ENCODE assay signal across 8 cellular contexts in the genomic region with DNA sequence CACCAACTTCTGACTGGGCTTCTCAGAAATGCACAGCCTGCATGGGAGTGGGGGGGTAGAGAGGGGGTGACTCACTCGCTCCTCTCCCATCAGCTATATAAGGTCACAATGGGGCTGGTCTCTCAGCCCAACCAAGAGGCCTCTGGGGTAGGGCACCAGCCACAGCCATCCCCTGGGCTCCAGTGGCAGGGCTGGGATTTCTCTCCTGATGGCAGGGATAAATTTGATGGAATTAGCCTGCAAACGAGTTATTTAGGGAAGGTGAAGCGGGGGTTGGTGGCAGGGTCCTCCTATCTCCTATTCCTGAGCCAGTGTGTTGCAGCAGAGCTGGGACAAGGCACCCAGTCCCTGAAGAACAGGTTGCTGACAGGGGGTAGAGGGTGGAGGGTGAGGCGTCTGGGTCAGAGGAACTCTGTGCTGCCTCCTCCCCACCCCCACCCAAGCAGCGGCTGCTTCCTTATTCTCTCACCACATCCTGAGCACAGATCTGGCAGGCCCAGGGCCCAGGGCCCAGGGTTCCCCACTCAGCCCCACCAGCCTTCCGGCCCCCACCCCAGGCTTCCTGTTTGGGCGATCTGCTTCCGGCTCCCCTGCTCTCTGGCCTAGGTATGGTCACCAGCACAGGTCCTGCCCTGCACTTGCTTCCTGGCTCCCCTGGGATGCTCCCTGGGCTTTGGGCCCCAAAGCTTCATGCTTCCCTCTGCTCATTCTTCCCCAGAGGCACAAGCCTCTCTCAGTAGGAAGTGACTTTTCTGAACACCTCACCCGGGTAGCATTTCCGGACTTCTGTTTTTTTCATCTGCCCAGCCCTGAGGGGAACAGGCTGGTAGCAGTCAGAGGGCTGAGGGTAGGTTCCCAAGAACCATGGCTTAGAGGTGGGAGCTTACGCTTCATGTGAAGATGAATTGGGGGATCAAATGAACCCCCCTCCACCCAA. TPM values are rescaled to one million over a fixed set of nuclear protein-coding genes. Genes with fewer than 3 reads are reported as not detected.
DNase-seq lines count a peak whose midpoint lies in the region; ATAC-seq and TF ChIP-seq lines count a peak whose summit lies in the region.

No MANE protein-coding gene starts in this region.

- POLR2A ChIA-PET in T-cell (lab: Charles Lee): interaction anchor here (0.6 to 1.9 kb wide), 7 partner anchors 35 to 1062 kb away, joined by 3 to 9 read pairs (median 4); a partner anchor contains a TSS

- peak overlapping the region; percentile 88 for H3K4me3 ChIP-seq in right cardiac atrium (ENCODE audit: low read length)
- peak overlapping the region; percentile 93 to 97 for H3K4me3 ChIP-seq in vagina

- peak overlapping the region; percentile 92 to 97 (median 96) for H3K4me3 Mint-ChIP-seq in T-cell

- 3 to 44% (median 9%) methylated on average over 9 to 11 of the region's 11 CpGs for WGBS in adipose tissue, 3 donors
- 8% methylated on average over 11 of the region's 11 CpGs for WGBS in right cardiac atrium

- no peaks in the 10 kb centered on the region for H3K9me3 Mint-ChIP-seq in T-cell

- peak; percentile 35 for ATAC-seq in GM19043 (IDR thresholded peaks at IDR 0.05; ENCODE audit: low read depth, unreplicated experiment)
- peak; percentile 38 for ATAC-seq in HG03442 (IDR thresholded peaks at IDR 0.05; ENCODE audit: unreplicated experiment)
- ATAC-seq in T-cell (replicated peaks in 1 of 4): peak; percentile 70 to 75 (median 70)
- ATAC-seq in right cardiac atrium: peak; percentile 27 to 67

- intact Hi-C loops in right cardiac atrium (cut with DNase I): loop anchor here in 1 of 4 donors (2.0 kb wide), 1 partner anchor 40 kb away; no protein-coding TSS in a partner anchor
- intact Hi-C loops in vagina (cut with DNase I): loop anchor here (10.0 kb wide), 2 partner anchors 68 to 202 kb away; a partner anchor contains a TSS

- peaks cover 0 to 13% of the 10 kb centered on the region in 2 donors for H3K36me3 ChIP-seq in vagina

- peaks cover 34% of the 10 kb centered on the region for H3K36me3 Mint-ChIP-seq in T-cell

- no peak for TF ChIP-seq CTCF in vagina (IDR thresholded peaks at IDR 0.05)

- no peaks in the 10 kb centered on the region for H3K27me3 Mint-ChIP-seq in T-cell

- peaks cover 7% of the 10 kb centered on the region for H3K4me1 ChIP-seq in right cardiac atrium (ENCODE audit: control insufficient read depth, insufficient read depth, low read length)
- H3K4me1 ChIP-seq in vagina: peaks cover 80% of the 10 kb centered on the region

- H3K27me3 ChIP-seq in right cardiac atrium (ENCODE audit: control insufficient read depth, insufficient read depth) (no peaks in the 10 kb centered on the region), vagina (no peaks in the 10 kb centered on the region)

- peak overlapping the region; percentile 94 to 96 for H3K27ac Mint-ChIP-seq in T-cell

- DNase-seq in 8988T: peak; percentile 68
- DNase-seq in T-cell: peak; percentile 77 to 93 (median 88)
- DNase-seq in right cardiac atrium: peak; percentile 82 to 94 (median 94)
- DNase-seq in renal cortical epithelial cell (ENCODE audit: low read depth): peak; percentile 87
- DNase-seq in vagina (ENCODE audit: extremely low spot score in 2 of 2): no peak

- CTCF ChIA-PET in T-cell (lab: Charles Lee): interaction anchor here (0.6 to 12.3 kb wide), 6 partner anchors 10 to 199 kb away, joined by 4 to 254 read pairs (median 4); a partner anchor contains a TSS

- peak in 1 of 2 donors; percentile 3 for TF ChIP-seq POLR2A in vagina (IDR thresholded peaks at IDR 0.05)

- H3K4me1 Mint-ChIP-seq in T-cell: peaks cover 35 to 62% (median 37%) of the 10 kb centered on the region in 3 donors

- H3K9me3 ChIP-seq in right cardiac atrium (ENCODE audit: control insufficient read depth, low read length) (no peaks in the 10 kb centered on the region), vagina (no peaks in the 10 kb centered on the region)

- H3K27ac ChIP-seq in adipose tissue (ENCODE audit: low read depth, low read length) (peak overlapping the region; percentile 89), right cardiac atrium (ENCODE audit: low read length) (peak overlapping the region; percentile 83), vagina (peak overlapping the region; percentile 92)

RNA-seq across cellular contexts. Expression of a gene that starts 4.0 kb away (rescaled TPM):
- total RNA-seq in T-cell (100 to 1,000 TPM; 109 to 177 (median 156) TPM), right cardiac atrium (10 to 100 TPM; 21.8 to 33.9 (median 23.5) TPM), renal cortical epithelial cell (27.5 and 38.7 TPM in 2 replicates), vagina (42.5 TPM)
- polyA plus RNA-seq in adipose tissue (100 to 1,000 TPM in 1 of 3 donors, 10 to 100 TPM in 1, 1 to 10 TPM in 1; 10.0 to 102 (median 75.8) TPM), right cardiac atrium (23.1 TPM)

RNA-seq across cellular contexts. Expression of a gene that starts 8.3 kb away (rescaled TPM):
- total RNA-seq in T-cell (1 to 10 TPM; 4.2 to 6.9 (median 5.5) TPM), right cardiac atrium (1 to 10 TPM; 2.5 to 5.8 (median 5.0) TPM), renal cortical epithelial cell (0.69 and 1.7 TPM in 2 replicates), vagina (6.1 TPM)
- polyA plus RNA-seq in adipose tissue (1 to 10 TPM; 6.7 to 8.1 (median 7.5) TPM), right cardiac atrium (5.3 TPM)

RNA-seq across cellular contexts. Expression of a gene that starts 9.6 kb away (rescaled TPM):
- total RNA-seq in T-cell (10 to 100 TPM; 29.0 to 51.9 (median 46.2) TPM), right cardiac atrium (10 to 100 TPM; 18.2 to 23.4 (median 20.4) TPM), renal cortical epithelial cell (40.2 and 41.7 TPM in 2 replicates), vagina (24.8 TPM)
- polyA plus RNA-seq in adipose tissue (10 to 100 TPM; 16.8 to 22.3 (median 19.7) TPM), right cardiac atrium (17.0 TPM)

RNA-seq across cellular contexts. Expression of a gene that starts 34.6 kb away (rescaled TPM):
- total RNA-seq in T-cell (10 to 100 TPM; 42.3 to 69.7 (median 53.4) TPM), right cardiac atrium (10 to 100 TPM; 20.7 to 26.6 (median 24.2) TPM), renal cortical epithelial cell (6.4 and 10.2 TPM in 2 replicates), vagina (12.3 TPM)
- polyA plus RNA-seq in adipose tissue (10 to 100 TPM in 1 of 3 donors, 1 to 10 TPM in 2; 7.4 to 12.7 (median 7.8) TPM), right cardiac atrium (11.1 TPM)

RNA-seq across cellular contexts. Expression of a gene that starts 35.5 kb away (rescaled TPM):
- 10 to 100 TPM; 24.5 to 39.8 (median 31.4) TPM for total RNA-seq in T-cell
- polyA plus RNA-seq in adipose tissue: 10 to 100 TPM in 2 of 3 donors, 1 to 10 TPM in 1; 8.8 to 13.2 (median 10.2) TPM
- 10 to 100 TPM; 37.9 to 53.0 (median 45.5) TPM for total RNA-seq in right cardiac atrium
- 46.3 TPM for polyA plus RNA-seq in right cardiac atrium
- 6.9 and 7.3 TPM in 2 replicates for total RNA-seq in renal cortical epithelial cell
- 15.7 TPM for total RNA-seq in vagina

Comparison
In these comparisons a context has a peak if more than half of its experiments do, and no peak if none do; other contexts are left out.
1. DNase-seq: peak in 8988T (single experiment), T-cell (34 of 34), right cardiac atrium (3 of 3) and renal cortical epithelial cell (single experiment); none in vagina (0 of 2).
2. Peak in every context shown above with its lines, with median percentiles within 50 percentile points of each other: ATAC-seq and H3K27ac ChIP-seq.